In the genomic region with DNA sequence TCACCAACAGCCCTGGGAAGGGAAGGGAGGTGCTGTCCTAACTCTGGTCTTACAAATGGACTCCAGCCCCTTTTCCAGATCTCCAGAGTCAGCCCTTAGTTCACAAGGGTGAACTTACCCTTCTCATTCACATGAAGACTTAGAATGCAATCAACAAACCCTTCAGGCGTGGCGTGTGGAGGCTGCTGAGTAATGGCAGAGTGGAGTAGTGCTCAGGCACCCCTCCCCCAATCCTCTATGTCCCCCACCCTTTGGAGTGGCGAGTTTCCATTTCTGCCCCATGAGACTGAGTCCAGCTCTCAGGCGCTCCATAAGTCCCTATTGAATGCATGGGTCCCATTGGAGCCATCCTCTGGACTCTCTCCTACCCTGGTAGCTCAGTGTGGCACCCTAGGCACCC, we compare ENCODE assay signal across 15 cellular contexts. TPM values are rescaled to one million over a fixed set of nuclear protein-coding genes. Genes with fewer than 3 reads are reported as not detected.
DNase-seq lines count a peak whose midpoint lies in the region; ATAC-seq and TF ChIP-seq lines count a peak whose summit lies in the region.
"Had no signal": no experiment of that assay in that cellular context is flagged by ENCODE, and none has a peak within 500 bp of the region (broad histone marks: within the 10 kb centered on the region; RNA-seq: fewer than 3 reads in every experiment).

No MANE protein-coding gene starts in this region.

- no peaks in the 10 kb centered on the region for H3K9me3 Mint-ChIP-seq in T-helper 2 cell treated with Interferon-gamma antibody and Interleukin-4, amounts not matched to agents 5 μg/mL and 100 μg/mL, for 36 hours
- H3K9me3 Mint-ChIP-seq: stimulated activated memory B cell treated with anti-CD40 and anti-IgM and Interleukin-4, amounts not matched to agents 10 μg/mL and 1 μg/mL and 100 μg/mL, for 72 hours had no signal

- no peak for DNase-seq in adipocyte (ENCODE audit: low read depth)
- DNase-seq in suprapubic skin (ENCODE audit: low spot score in 2 of 2): no peak
- no peak for DNase-seq in body of pancreas
- no peak for DNase-seq in T-helper 2 cell treated with Interferon-gamma antibody and Interleukin-4, amounts not matched to agents 5 μg/mL and 100 μg/mL, for 36 hours (ENCODE audit: low spot score)
- no peak for DNase-seq in iPS-NIHi11 (ENCODE audit: low spot score)
- DNase-seq: activated CD8-positive, alpha-beta T cell treated with anti-CD3 and anti-CD28 coated beads, Interleukin-2, amount 10 ng/mL, durations not matched to agents 7 days and 5 days; activated gamma-delta T cell; Caco-2; central memory CD4-positive, alpha-beta T cell; NCI-H1436; stimulated activated CD4-positive, alpha-beta T cell treated with anti-CD3 and anti-CD28 coated beads, Interleukin-4, amount 100 ng/mL, for 1 hour had no signal

- CTCF ChIA-PET in HEK293 (lab: Yijun Ruan, JAX): interaction anchor here (0.6 to 1.8 kb wide), 2 partner anchors 17 to 85 kb away, joined by 3 to 6 read pairs; no protein-coding TSS in a partner anchor

- no peaks in the 10 kb centered on the region for H3K36me3 Mint-ChIP-seq in T-helper 2 cell treated with Interferon-gamma antibody and Interleukin-4, amounts not matched to agents 5 μg/mL and 100 μg/mL, for 36 hours (ENCODE audit: low read depth)
- H3K36me3 Mint-ChIP-seq: stimulated activated memory B cell treated with anti-CD40 and anti-IgM and Interleukin-4, amounts not matched to agents 10 μg/mL and 1 μg/mL and 100 μg/mL, for 72 hours had no signal

- intact Hi-C loops in body of pancreas (cut with DNase I): no loop called here

- H3K27ac Mint-ChIP-seq in T-helper 2 cell treated with Interferon-gamma antibody and Interleukin-4, amounts not matched to agents 5 μg/mL and 100 μg/mL, for 36 hours: no peak overlapping the region
- H3K27ac Mint-ChIP-seq: activated CD8-positive, alpha-beta T cell treated with anti-CD3 and anti-CD28 coated beads, Interleukin-2, amount 10 ng/mL, durations not matched to agents 7 days and 5 days; stimulated activated memory B cell treated with anti-CD40 and anti-IgM and Interleukin-4, amounts not matched to agents 10 μg/mL and 1 μg/mL and 100 μg/mL, for 72 hours had no signal

- H3K36me3 ChIP-seq in HEK293 (ENCODE audit: control insufficient read depth in 2 of 2, insufficient read depth in 1 of 2, low read length in 2 of 2): peaks cover 0 to 36% of the 10 kb centered on the region in 2 experiments; a peak in 1 of 3 replicates
- H3K36me3 ChIP-seq in adipocyte (ENCODE audit: control insufficient read depth, insufficient read depth, low read length, severe bottlenecking): peaks cover 30% of the 10 kb centered on the region
- peaks cover 20% of the 10 kb centered on the region for H3K36me3 ChIP-seq in iPS-20b (ENCODE audit: insufficient read depth, low read depth, low read length)
- H3K36me3 ChIP-seq in suprapubic skin: no peaks in the 10 kb centered on the region
- H3K36me3 ChIP-seq in body of pancreas (replicated peaks in 1 of 2; ENCODE audit: insufficient read depth in 1 of 2, low read depth in 2 of 2): no peaks in the 10 kb centered on the region
- H3K36me3 ChIP-seq: prostate gland had no signal

- no peak overlapping the region for H3K4me3 ChIP-seq in HEK293 (ENCODE audit: low read depth, low read length)
- peak overlapping the region; percentile 96 for H3K4me3 ChIP-seq in adipocyte (ENCODE audit: low read length)
- H3K4me3 ChIP-seq in iPS-20b (ENCODE audit: low read length): peak overlapping the region; percentile 35
- H3K4me3 ChIP-seq in suprapubic skin: peak overlapping the region; percentile 48
- H3K4me3 ChIP-seq in body of pancreas: no peak overlapping the region

- H3K4me1 ChIP-seq in HEK293 (ENCODE audit: control insufficient read depth, insufficient read depth, low read length): peaks cover 2% of the 10 kb centered on the region; the same call in 1 of the 2 replicates
- peaks cover 67% of the 10 kb centered on the region for H3K4me1 ChIP-seq in adipocyte (ENCODE audit: control insufficient read depth, insufficient read depth, low read length)
- peaks cover 52% of the 10 kb centered on the region for H3K4me1 ChIP-seq in iPS-20b (ENCODE audit: insufficient read depth, low read length)
- H3K4me1 ChIP-seq in suprapubic skin: peaks cover 64% of the 10 kb centered on the region
- peaks cover 15% of the 10 kb centered on the region for H3K4me1 ChIP-seq in body of pancreas

- no peak for TF ChIP-seq EP300 in suprapubic skin (IDR thresholded peaks at IDR 0.05)

- H3K27me3 ChIP-seq in adipocyte (replicated peaks; ENCODE audit: control insufficient read depth, insufficient read depth, low read length): no peaks in the 10 kb centered on the region
- peaks cover 28% of the 10 kb centered on the region for H3K27me3 ChIP-seq in iPS-20b (ENCODE audit: insufficient read depth, low read length)
- no peaks in the 10 kb centered on the region for H3K27me3 ChIP-seq in suprapubic skin
- no peaks in the 10 kb centered on the region for H3K27me3 ChIP-seq in body of pancreas

- no peak for ATAC-seq in body of pancreas
- ATAC-seq: activated CD8-positive, alpha-beta T cell treated with anti-CD3 and anti-CD28 coated beads, Interleukin-2, amount 10 ng/mL, durations not matched to agents 7 days and 5 days; stimulated activated memory B cell treated with anti-CD40 and anti-IgM and Interleukin-4, amounts not matched to agents 10 μg/mL and 1 μg/mL and 100 μg/mL, for 72 hours had no signal

- H3K27ac ChIP-seq in HEK293 (ENCODE audit: extremely low read depth, low read depth, low read length): no peak overlapping the region
- no peak overlapping the region for H3K27ac ChIP-seq in iPS-20b (ENCODE audit: low read length)
- H3K27ac ChIP-seq in suprapubic skin: no peak overlapping the region
- no peak overlapping the region for H3K27ac ChIP-seq in body of pancreas
- H3K27ac ChIP-seq: prostate gland had no signal

- 70% methylated on average over 4 of the region's 4 CpGs for WGBS in suprapubic skin
- WGBS in body of pancreas, 2 donors: 79 to 84% methylated on average over 4 of the region's 4 CpGs

- H3K27me3 Mint-ChIP-seq in T-helper 2 cell treated with Interferon-gamma antibody and Interleukin-4, amounts not matched to agents 5 μg/mL and 100 μg/mL, for 36 hours (ENCODE audit: low read depth): peaks cover 15% of the 10 kb centered on the region
- H3K27me3 Mint-ChIP-seq: stimulated activated memory B cell treated with anti-CD40 and anti-IgM and Interleukin-4, amounts not matched to agents 10 μg/mL and 1 μg/mL and 100 μg/mL, for 72 hours had no signal

- POLR2A ChIA-PET in HEK293 (lab: Yijun Ruan, JAX): no interaction called here

- TF ChIP-seq CTCF in HEK293 (tag by site-specific recombination; IDR thresholded peaks at IDR 0.05) (no peak), suprapubic skin (IDR thresholded peaks at IDR 0.05) (no peak), body of pancreas (IDR thresholded peaks at IDR 0.05) (no peak)

- H3K4me1 Mint-ChIP-seq in T-helper 2 cell treated with Interferon-gamma antibody and Interleukin-4, amounts not matched to agents 5 μg/mL and 100 μg/mL, for 36 hours (ENCODE audit: low read depth): peaks cover 5% of the 10 kb centered on the region

- no peaks in the 10 kb centered on the region for H3K9me3 ChIP-seq in HEK293 (ENCODE audit: control insufficient read depth, insufficient read depth, low read depth, low read length)
- H3K9me3 ChIP-seq in adipocyte (ENCODE audit: control insufficient read depth, low read length): no peaks in the 10 kb centered on the region
- no peaks in the 10 kb centered on the region for H3K9me3 ChIP-seq in iPS-20b (ENCODE audit: insufficient read depth, low read depth, low read length)
- no peaks in the 10 kb centered on the region for H3K9me3 ChIP-seq in suprapubic skin
- H3K9me3 ChIP-seq in body of pancreas: no peaks in the 10 kb centered on the region
- H3K9me3 ChIP-seq: Caco-2, prostate gland had no signal

- peak overlapping the region; percentile 94 for H3K9ac ChIP-seq in adipocyte (ENCODE audit: low read length)
- H3K9ac ChIP-seq in iPS-20b (ENCODE audit: low read depth, low read length): no peak overlapping the region

- no peak overlapping the region for H3K4me3 Mint-ChIP-seq in T-helper 2 cell treated with Interferon-gamma antibody and Interleukin-4, amounts not matched to agents 5 μg/mL and 100 μg/mL, for 36 hours
- H3K4me3 Mint-ChIP-seq: activated CD8-positive, alpha-beta T cell treated with anti-CD3 and anti-CD28 coated beads, Interleukin-2, amount 10 ng/mL, durations not matched to agents 7 days and 5 days; stimulated activated memory B cell treated with anti-CD40 and anti-IgM and Interleukin-4, amounts not matched to agents 10 μg/mL and 1 μg/mL and 100 μg/mL, for 72 hours had no signal

- TF ChIP-seq POLR2A in suprapubic skin (IDR thresholded peaks at IDR 0.05): no peak
- TF ChIP-seq POLR2A in body of pancreas (IDR thresholded peaks at IDR 0.05): no peak

TF ChIP-seq in HEK293, 187 proteins besides CTCF, POLR2A, EP300 and RAD21 (continues in another document):
- no peak for TF ChIP-seq ZNF555 (tag by site-specific recombination; conservative IDR thresholded peaks at IDR 0.05)
- TF ChIP-seq, protein P1, sequence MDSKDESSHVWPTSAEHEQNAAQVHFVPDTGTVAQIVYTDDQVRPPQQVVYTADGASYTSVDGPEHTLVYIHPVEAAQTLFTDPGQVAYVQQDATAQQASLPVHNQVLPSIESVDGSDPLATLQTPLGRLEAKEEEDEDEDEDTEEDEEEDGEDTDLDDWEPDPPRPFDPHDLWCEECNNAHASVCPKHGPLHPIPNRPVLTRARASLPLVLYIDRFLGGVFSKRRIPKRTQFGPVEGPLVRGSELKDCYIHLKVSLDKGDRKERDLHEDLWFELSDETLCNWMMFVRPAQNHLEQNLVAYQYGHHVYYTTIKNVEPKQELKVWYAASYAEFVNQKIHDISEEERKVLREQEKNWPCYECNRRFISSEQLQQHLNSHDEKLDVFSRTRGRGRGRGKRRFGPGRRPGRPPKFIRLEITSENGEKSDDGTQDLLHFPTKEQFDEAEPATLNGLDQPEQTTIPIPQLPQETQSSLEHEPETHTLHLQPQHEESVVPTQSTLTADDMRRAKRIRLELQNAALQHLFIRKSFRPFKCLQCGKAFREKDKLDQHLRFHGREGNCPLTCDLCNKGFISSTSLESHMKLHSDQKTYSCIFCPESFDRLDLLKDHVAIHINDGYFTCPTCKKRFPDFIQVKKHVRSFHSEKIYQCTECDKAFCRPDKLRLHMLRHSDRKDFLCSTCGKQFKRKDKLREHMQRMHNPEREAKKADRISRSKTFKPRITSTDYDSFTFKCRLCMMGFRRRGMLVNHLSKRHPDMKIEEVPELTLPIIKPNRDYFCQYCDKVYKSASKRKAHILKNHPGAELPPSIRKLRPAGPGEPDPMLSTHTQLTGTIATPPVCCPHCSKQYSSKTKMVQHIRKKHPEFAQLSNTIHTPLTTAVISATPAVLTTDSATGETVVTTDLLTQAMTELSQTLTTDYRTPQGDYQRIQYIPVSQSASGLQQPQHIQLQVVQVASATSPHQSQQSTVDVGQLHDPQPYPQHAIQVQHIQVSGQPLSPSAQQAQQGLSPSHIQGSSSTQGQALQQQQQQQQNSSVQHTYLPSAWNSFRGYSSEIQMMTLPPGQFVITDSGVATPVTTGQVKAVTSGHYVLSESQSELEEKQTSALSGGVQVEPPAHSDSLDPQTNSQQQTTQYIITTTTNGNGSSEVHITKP (tag by site-specific recombination; IDR thresholded peaks at IDR 0.05): peak; percentile 46; the same call in 1 of the 2 replicates

RNA-seq across cellular contexts. Expression of a gene that starts 3.3 kb away (rescaled TPM):
- 1 to 10 TPM in 3 of 4 donors, under 1 TPM in 1; 0.56 to 4.1 (median 1.4) TPM for total RNA-seq in suprapubic skin
- total RNA-seq in body of pancreas: 1 to 10 TPM in 1 of 2 donors, under 1 TPM in 1; 0.78 to 3.3 TPM

RNA-seq across cellular contexts. Expression of a gene that starts 49.9 kb away (rescaled TPM):
- 100 to 1,000 TPM; 134 to 150 (median 138) TPM for total RNA-seq in suprapubic skin
- 100 to 1,000 TPM in 1 of 2 donors, 10 to 100 TPM in 1; 82.0 to 181 TPM for total RNA-seq in body of pancreas

Comparison
In these comparisons a context has a peak if more than half of its experiments do, and no peak if none do; other contexts are left out.
1. H3K4me3 ChIP-seq: peak in adipocyte (single experiment), iPS-20b (single experiment) and suprapubic skin (single experiment); none in HEK293 (single experiment) and body of pancreas (0 of 2).